3 cellular contexts compared by ENCODE assay signal in the genomic region with DNA sequence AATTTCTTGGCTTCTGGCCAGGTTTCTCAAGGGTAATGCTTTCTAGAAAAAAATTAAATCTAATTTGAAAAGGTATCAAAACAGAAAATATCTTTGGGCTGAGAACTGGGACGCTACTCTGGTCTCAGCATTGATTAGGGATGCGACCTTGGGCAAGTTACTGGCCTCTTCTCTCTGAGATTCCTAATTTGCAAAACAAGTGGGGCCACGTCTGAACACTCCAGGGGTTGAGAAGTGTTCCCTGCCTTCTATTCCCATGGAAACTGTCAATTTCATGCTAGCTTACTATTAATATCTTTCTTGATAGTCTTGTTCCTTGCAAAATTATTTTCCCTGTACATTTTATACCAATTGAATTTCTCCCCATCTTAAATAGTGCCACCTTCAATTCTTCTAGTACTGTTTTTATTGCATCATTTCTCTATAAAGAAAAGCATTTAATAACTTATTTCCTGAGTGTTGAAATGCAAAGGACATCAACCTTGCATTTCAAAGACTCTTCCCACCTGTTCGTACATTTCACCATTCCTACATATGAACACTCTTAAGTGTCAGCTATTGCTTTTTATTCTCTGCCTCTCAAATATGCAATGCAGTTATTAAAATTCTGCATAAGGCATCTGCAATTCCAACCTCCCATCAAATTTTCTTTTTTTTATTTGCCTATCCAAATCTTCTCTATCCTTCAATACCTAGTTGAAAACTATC.
TF ChIP-seq lines count a peak whose summit lies in the region.

No MANE protein-coding gene starts in this region.

TF ChIP-seq in IMR-90, 13 proteins besides CTCF, POLR2A, EP300 and RAD21 (continued from another document):
- TF ChIP-seq RCOR1 (IDR thresholded peaks at IDR 0.05; ENCODE audit: insufficient replicate concordance, low read length) (no peak), MXI1 (IDR thresholded peaks at IDR 0.05; ENCODE audit: borderline replicate concordance, low read depth, low read length) (no peak), SMC3 (IDR thresholded peaks at IDR 0.05; ENCODE audit: low read depth, low read length) (no peak), RFX5 (IDR thresholded peaks at IDR 0.05; ENCODE audit: low read depth, low read length) (no peak)

TF ChIP-seq in K562, 482 proteins besides CTCF, POLR2A, EP300 and RAD21 (continued from another document):
- no peak for TF ChIP-seq DACH1 (IDR thresholded peaks at IDR 0.05; ENCODE audit: partially characterized antibody)

TF ChIP-seq in neural cell, 6 proteins besides CTCF, POLR2A, EP300 and RAD21:
- TF ChIP-seq MXI1 (conservative IDR thresholded peaks at IDR 0.05; ENCODE audit: poor library complexity, severe bottlenecking) (no peak), POLR2AphosphoS5 (IDR thresholded peaks at IDR 0.05) (no peak), EZH2 (IDR thresholded peaks at IDR 0.05; ENCODE audit: borderline replicate concordance, insufficient read depth, low read length, poor library complexity, severe bottlenecking) (no peak), TAF1 (IDR thresholded peaks at IDR 0.05; ENCODE audit: low read depth) (no peak), REST (IDR thresholded peaks at IDR 0.05; ENCODE audit: borderline replicate concordance) (no peak), SMC3 (conservative IDR thresholded peaks at IDR 0.05; ENCODE audit: poor library complexity) (no peak)
